1 cellular context compared by ENCODE assay signal in the genomic region with DNA sequence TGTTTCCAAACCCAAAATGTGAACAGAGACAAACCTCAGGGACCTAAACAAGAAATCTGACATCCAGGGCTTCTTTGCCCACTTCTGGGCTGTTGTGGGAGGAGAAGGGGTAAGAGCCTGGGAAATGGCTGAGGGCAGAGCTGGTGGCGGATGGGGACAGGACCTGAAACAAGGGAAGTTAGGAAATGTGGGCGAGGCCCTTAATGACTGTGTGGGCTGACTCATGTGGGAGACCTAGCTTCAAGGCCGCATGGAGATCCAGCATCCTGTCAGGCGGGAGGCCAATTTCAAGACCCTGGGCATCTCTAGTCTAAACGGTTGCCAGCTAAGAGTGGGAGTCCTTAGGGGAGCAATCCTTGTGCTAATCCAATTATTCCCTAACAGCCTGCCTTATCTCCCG.
TF ChIP-seq lines count a peak whose summit lies in the region.

No MANE protein-coding gene starts in this region.

TF ChIP-seq in HepG2, 621 proteins besides CTCF, POLR2A, EP300 and RAD21 (continued from another document and continues in another):
- TF ChIP-seq, protein P1, sequence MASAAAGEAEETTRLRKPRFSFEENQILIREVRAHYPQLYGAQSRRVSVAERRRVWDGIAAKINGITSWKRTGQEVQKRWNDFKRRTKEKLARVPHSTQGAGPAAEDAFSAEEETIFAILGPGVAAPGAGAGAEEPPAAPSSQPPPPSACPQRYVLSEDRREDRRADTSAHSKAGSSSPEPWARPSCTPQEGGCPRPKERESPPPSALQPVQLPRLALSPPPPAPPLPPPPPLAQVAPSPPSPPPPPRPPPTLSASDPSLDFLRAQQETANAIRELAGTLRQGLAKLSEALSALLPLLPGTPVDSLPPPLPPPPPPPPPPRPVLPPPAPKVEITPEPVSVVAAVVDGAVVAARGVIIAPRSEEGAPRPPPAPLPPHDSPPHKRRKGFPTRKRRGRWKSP (CRISPR knock-in tag; IDR thresholded peaks at IDR 0.05): no peak
- TF ChIP-seq PHF8 (CRISPR knock-in tag; IDR thresholded peaks at IDR 0.05) (no peak), ZNF260 (CRISPR knock-in tag; IDR thresholded peaks at IDR 0.05; ENCODE audit: borderline replicate concordance, low read depth) (no peak), THAP11 (CRISPR knock-in tag; IDR thresholded peaks at IDR 0.05) (0 out of 2 replicates have a peak, but pooled peaks have one; percentile 14), SMC3 (IDR thresholded peaks at IDR 0.05; ENCODE audit: low read length) (0 out of 2 replicates have a peak, but pooled peaks have one; percentile 1), ZNF333 (CRISPR knock-in tag; IDR thresholded peaks at IDR 0.05; ENCODE audit: borderline replicate concordance) (no peak), RORA (CRISPR knock-in tag; IDR thresholded peaks at IDR 0.05) (no peak), HMG20B (CRISPR knock-in tag; conservative IDR thresholded peaks at IDR 0.05) (no peak), KDM4B (CRISPR knock-in tag; IDR thresholded peaks at IDR 0.05) (no peak), HOXA9 (CRISPR knock-in tag; IDR thresholded peaks at IDR 0.05; ENCODE audit: borderline replicate concordance) (no peak), ZNF230 (CRISPR knock-in tag; IDR thresholded peaks at IDR 0.05) (no peak), KDM3A (CRISPR knock-in tag; IDR thresholded peaks at IDR 0.05; ENCODE audit: low read depth) (no peak), GPN1 (CRISPR knock-in tag; IDR thresholded peaks at IDR 0.05; ENCODE audit: borderline replicate concordance) (no peak), NFKBIZ (CRISPR knock-in tag; IDR thresholded peaks at IDR 0.05) (no peak), ZNF652 (CRISPR knock-in tag; IDR thresholded peaks at IDR 0.05; ENCODE audit: borderline replicate concordance, low read depth) (no peak), MAFK (conservative IDR thresholded peaks at IDR 0.05 in 1 of 2, IDR thresholded peaks at IDR 0.05 in 1 of 2; ENCODE audit: low read length in 2 of 2) (no peak), KMT2A (CRISPR knock-in tag; IDR thresholded peaks at IDR 0.05) (no peak), CHCHD3 (CRISPR knock-in tag; IDR thresholded peaks at IDR 0.05) (no peak), ZNF549 (CRISPR knock-in tag; IDR thresholded peaks at IDR 0.05) (no peak), SP5 (CRISPR knock-in tag; IDR thresholded peaks at IDR 0.05; ENCODE audit: borderline replicate concordance, low read depth) (peak; percentile 62; the same call in 1 of the 2 replicates), RFX1 (IDR thresholded peaks at IDR 0.05) (no peak), EEA1 (CRISPR knock-in tag; IDR thresholded peaks at IDR 0.05; ENCODE audit: borderline replicate concordance) (no peak), ZNF616 (CRISPR knock-in tag; IDR thresholded peaks at IDR 0.05; ENCODE audit: low read depth) (no peak), ZNF12 (CRISPR knock-in tag; IDR thresholded peaks at IDR 0.05) (no peak), ZMYM3 (CRISPR knock-in tag; IDR thresholded peaks at IDR 0.05) (no peak), ZNF75D (CRISPR knock-in tag; IDR thresholded peaks at IDR 0.05; ENCODE audit: borderline replicate concordance) (no peak), NKX3-1 (CRISPR knock-in tag; IDR thresholded peaks at IDR 0.05) (no peak), ZNF460 (CRISPR knock-in tag; IDR thresholded peaks at IDR 0.05; ENCODE audit: borderline replicate concordance) (no peak), RELA (CRISPR knock-in tag; IDR thresholded peaks at IDR 0.05) (no peak), ZNF672 (CRISPR knock-in tag; IDR thresholded peaks at IDR 0.05) (no peak), TARDBP (CRISPR knock-in tag; IDR thresholded peaks at IDR 0.05) (no peak), SIX4 (CRISPR knock-in tag; IDR thresholded peaks at IDR 0.05) (no peak), MED8 (CRISPR knock-in tag; IDR thresholded peaks at IDR 0.05; ENCODE audit: insufficient replicate concordance) (no peak), AGO1 (IDR thresholded peaks at IDR 0.05; ENCODE audit: low read depth, low read length, poor library complexity, severe bottlenecking) (no peak), IRX3 (CRISPR knock-in tag; IDR thresholded peaks at IDR 0.05; ENCODE audit: borderline replicate concordance, low read depth) (no peak), ZMYM4 (CRISPR knock-in tag; IDR thresholded peaks at IDR 0.05) (no peak), IKZF1 (IDR thresholded peaks at IDR 0.05) (no peak), MATR3 (CRISPR knock-in tag; IDR thresholded peaks at IDR 0.05) (no peak), CEBPB (IDR thresholded peaks at IDR 0.05; ENCODE audit: borderline replicate concordance, low read depth, low read length) (no peak; the same call in 1 of the 2 replicates), AHR (CRISPR knock-in tag; IDR thresholded peaks at IDR 0.05) (no peak; the same call in 1 of the 2 replicates)
- TF ChIP-seq, protein P2, sequence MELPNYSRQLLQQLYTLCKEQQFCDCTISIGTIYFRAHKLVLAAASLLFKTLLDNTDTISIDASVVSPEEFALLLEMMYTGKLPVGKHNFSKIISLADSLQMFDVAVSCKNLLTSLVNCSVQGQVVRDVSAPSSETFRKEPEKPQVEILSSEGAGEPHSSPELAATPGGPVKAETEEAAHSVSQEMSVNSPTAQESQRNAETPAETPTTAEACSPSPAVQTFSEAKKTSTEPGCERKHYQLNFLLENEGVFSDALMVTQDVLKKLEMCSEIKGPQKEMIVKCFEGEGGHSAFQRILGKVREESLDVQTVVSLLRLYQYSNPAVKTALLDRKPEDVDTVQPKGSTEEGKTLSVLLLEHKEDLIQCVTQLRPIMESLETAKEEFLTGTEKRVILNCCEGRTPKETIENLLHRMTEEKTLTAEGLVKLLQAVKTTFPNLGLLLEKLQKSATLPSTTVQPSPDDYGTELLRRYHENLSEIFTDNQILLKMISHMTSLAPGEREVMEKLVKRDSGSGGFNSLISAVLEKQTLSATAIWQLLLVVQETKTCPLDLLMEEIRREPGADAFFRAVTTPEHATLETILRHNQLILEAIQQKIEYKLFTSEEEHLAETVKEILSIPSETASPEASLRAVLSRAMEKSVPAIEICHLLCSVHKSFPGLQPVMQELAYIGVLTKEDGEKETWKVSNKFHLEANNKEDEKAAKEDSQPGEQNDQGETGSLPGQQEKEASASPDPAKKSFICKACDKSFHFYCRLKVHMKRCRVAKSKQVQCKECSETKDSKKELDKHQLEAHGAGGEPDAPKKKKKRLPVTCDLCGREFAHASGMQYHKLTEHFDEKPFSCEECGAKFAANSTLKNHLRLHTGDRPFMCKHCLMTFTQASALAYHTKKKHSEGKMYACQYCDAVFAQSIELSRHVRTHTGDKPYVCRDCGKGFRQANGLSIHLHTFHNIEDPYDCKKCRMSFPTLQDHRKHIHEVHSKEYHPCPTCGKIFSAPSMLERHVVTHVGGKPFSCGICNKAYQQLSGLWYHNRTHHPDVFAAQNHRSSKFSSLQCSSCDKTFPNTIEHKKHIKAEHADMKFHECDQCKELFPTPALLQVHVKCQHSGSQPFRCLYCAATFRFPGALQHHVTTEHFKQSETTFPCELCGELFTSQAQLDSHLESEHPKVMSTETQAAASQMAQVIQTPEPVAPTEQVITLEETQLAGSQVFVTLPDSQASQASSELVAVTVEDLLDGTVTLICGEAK (IDR thresholded peaks at IDR 0.05): no peak
- TF ChIP-seq, protein P2 (CRISPR knock-in tag; IDR thresholded peaks at IDR 0.05): no peak
- TF ChIP-seq, protein P3, sequence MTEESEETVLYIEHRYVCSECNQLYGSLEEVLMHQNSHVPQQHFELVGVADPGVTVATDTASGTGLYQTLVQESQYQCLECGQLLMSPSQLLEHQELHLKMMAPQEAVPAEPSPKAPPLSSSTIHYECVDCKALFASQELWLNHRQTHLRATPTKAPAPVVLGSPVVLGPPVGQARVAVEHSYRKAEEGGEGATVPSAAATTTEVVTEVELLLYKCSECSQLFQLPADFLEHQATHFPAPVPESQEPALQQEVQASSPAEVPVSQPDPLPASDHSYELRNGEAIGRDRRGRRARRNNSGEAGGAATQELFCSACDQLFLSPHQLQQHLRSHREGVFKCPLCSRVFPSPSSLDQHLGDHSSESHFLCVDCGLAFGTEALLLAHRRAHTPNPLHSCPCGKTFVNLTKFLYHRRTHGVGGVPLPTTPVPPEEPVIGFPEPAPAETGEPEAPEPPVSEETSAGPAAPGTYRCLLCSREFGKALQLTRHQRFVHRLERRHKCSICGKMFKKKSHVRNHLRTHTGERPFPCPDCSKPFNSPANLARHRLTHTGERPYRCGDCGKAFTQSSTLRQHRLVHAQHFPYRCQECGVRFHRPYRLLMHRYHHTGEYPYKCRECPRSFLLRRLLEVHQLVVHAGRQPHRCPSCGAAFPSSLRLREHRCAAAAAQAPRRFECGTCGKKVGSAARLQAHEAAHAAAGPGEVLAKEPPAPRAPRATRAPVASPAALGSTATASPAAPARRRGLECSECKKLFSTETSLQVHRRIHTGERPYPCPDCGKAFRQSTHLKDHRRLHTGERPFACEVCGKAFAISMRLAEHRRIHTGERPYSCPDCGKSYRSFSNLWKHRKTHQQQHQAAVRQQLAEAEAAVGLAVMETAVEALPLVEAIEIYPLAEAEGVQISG (CRISPR knock-in tag; IDR thresholded peaks at IDR 0.05): no peak
- TF ChIP-seq, protein P4, sequence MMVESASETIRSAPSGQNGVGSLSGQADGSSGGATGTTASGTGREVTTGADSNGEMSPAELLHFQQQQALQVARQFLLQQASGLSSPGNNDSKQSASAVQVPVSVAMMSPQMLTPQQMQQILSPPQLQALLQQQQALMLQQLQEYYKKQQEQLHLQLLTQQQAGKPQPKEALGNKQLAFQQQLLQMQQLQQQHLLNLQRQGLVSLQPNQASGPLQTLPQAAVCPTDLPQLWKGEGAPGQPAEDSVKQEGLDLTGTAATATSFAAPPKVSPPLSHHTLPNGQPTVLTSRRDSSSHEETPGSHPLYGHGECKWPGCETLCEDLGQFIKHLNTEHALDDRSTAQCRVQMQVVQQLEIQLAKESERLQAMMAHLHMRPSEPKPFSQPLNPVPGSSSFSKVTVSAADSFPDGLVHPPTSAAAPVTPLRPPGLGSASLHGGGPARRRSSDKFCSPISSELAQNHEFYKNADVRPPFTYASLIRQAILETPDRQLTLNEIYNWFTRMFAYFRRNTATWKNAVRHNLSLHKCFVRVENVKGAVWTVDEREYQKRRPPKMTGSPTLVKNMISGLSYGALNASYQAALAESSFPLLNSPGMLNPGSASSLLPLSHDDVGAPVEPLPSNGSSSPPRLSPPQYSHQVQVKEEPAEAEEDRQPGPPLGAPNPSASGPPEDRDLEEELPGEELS (CRISPR knock-in tag; IDR thresholded peaks at IDR 0.05): 0 out of 2 replicates have a peak, but pooled peaks have one; percentile 39
- TF ChIP-seq, protein P5, sequence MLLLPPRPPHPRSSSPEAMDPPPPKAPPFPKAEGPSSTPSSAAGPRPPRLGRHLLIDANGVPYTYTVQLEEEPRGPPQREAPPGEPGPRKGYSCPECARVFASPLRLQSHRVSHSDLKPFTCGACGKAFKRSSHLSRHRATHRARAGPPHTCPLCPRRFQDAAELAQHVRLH (CRISPR knock-in tag; IDR thresholded peaks at IDR 0.05; ENCODE audit: borderline replicate concordance, low read depth): no peak
- TF ChIP-seq, protein P6, sequence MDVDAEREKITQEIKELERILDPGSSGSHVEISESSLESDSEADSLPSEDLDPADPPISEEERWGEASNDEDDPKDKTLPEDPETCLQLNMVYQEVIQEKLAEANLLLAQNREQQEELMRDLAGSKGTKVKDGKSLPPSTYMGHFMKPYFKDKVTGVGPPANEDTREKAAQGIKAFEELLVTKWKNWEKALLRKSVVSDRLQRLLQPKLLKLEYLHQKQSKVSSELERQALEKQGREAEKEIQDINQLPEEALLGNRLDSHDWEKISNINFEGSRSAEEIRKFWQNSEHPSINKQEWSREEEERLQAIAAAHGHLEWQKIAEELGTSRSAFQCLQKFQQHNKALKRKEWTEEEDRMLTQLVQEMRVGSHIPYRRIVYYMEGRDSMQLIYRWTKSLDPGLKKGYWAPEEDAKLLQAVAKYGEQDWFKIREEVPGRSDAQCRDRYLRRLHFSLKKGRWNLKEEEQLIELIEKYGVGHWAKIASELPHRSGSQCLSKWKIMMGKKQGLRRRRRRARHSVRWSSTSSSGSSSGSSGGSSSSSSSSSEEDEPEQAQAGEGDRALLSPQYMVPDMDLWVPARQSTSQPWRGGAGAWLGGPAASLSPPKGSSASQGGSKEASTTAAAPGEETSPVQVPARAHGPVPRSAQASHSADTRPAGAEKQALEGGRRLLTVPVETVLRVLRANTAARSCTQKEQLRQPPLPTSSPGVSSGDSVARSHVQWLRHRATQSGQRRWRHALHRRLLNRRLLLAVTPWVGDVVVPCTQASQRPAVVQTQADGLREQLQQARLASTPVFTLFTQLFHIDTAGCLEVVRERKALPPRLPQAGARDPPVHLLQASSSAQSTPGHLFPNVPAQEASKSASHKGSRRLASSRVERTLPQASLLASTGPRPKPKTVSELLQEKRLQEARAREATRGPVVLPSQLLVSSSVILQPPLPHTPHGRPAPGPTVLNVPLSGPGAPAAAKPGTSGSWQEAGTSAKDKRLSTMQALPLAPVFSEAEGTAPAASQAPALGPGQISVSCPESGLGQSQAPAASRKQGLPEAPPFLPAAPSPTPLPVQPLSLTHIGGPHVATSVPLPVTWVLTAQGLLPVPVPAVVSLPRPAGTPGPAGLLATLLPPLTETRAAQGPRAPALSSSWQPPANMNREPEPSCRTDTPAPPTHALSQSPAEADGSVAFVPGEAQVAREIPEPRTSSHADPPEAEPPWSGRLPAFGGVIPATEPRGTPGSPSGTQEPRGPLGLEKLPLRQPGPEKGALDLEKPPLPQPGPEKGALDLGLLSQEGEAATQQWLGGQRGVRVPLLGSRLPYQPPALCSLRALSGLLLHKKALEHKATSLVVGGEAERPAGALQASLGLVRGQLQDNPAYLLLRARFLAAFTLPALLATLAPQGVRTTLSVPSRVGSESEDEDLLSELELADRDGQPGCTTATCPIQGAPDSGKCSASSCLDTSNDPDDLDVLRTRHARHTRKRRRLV (CRISPR knock-in tag; IDR thresholded peaks at IDR 0.05): no peak
